In genomic region chr2:126657636-126658315, GRCh38 we compare ENCODE assay signal across 7 cellular contexts. TPM values are rescaled to one million over a fixed set of nuclear protein-coding genes. Genes with fewer than 3 reads are reported as not detected.
DNase-seq lines count a peak whose midpoint lies in the region; ATAC-seq and TF ChIP-seq lines count a peak whose summit lies in the region.

No MANE protein-coding gene starts in this region.

- DNase-seq in OCI-LY7 (ENCODE audit: low spot score) (peak; percentile 90), activated gamma-delta T cell (lab: John Stamatoyannopoulos, UW) (peak; percentile 53), germinal center (ENCODE audit: low spot score) (peak; percentile 55), trophoblast cell (peak in 1 of 2 donors; percentile 41), aorta (peak; percentile 92 to 93)

- CTCF ChIA-PET in OCI-LY7 (lab: Charles Lee; ENCODE audit: unreplicated experiment) = no interaction called here

- BruUV-seq in OCI-LY7 (replicated peaks; lab: Mats Ljungman, UMichigan) = no TSS peak

- H2BK120ac ChIP-seq in trophoblast cell (ENCODE audit: insufficient read depth, low read length, poor library complexity) = no peak overlapping the region

- peaks cover 22% of the 10 kb centered on the region for H3K79me1 ChIP-seq in trophoblast cell (ENCODE audit: low read length)

- H3K79me2 ChIP-seq in OCI-LY7 (ENCODE audit: insufficient read depth, low read depth, low read length) (peaks cover 61% of the 10 kb centered on the region), trophoblast cell (ENCODE audit: control insufficient read depth, insufficient read depth, low read length, poor library complexity) (peaks cover 3% of the 10 kb centered on the region)

- H2BK5ac ChIP-seq in trophoblast cell (ENCODE audit: low read depth, low read length, poor library complexity) = peak overlapping the region; percentile 26

- H3K27ac ChIP-seq in OCI-LY7 (ENCODE audit: low read depth, low read length, poor library complexity, severe bottlenecking) = peak overlapping the region; percentile 82
- peak overlapping the region; percentile 62 for H3K27ac ChIP-seq in trophoblast cell (ENCODE audit: low read depth, low read length)
- H3K27ac ChIP-seq in aorta (ENCODE audit: low read depth in 1 of 2, low read length in 2 of 2) = peak overlapping the region; percentile 85 to 95

- H4K12ac ChIP-seq in trophoblast cell (ENCODE audit: low read depth, low read length) = no peak overlapping the region

- peak overlapping the region; percentile 79 for H3K4me2 ChIP-seq in OCI-LY7 (ENCODE audit: low read length)
- peak overlapping the region; percentile 86 for H3K4me2 ChIP-seq in trophoblast cell (ENCODE audit: low read length)

- H4K20me1 ChIP-seq in OCI-LY7 (ENCODE audit: insufficient read depth, low read length) = no peaks in the 10 kb centered on the region

- H3K9me2 ChIP-seq in OCI-LY7 (ENCODE audit: insufficient read depth, low read length) = no peaks in the 10 kb centered on the region

- POLR2A ChIA-PET in OCI-LY7 (lab: Charles Lee) = interaction anchor here (0.6 kb wide), 1 partner anchor 746 kb away, joined by 3 read pairs; no protein-coding TSS in a partner anchor

- intact Hi-C loops in OCI-LY7 (cut with micrococcal nuclease; ENCODE audit: unreplicated experiment) = loop anchor here (1.0 to 5.0 kb wide), 2 partner anchors 9 to 730 kb away; partner anchors contain the start of gene MAP3K2
- intact Hi-C loops in aorta (cut with DNase I) = no loop called here

- no peak overlapping the region for H3K18ac ChIP-seq in trophoblast cell (ENCODE audit: low read length)

- ATAC-seq in GM18870 (IDR thresholded peaks at IDR 0.05; ENCODE audit: unreplicated experiment) = peak; percentile 49
- ATAC-seq in HG03039 (IDR thresholded peaks at IDR 0.05; ENCODE audit: unreplicated experiment) = peak; percentile 52
- peak; percentile 89 for ATAC-seq in aorta (ENCODE audit: low FRiP score)

- H3K9ac ChIP-seq in trophoblast cell (ENCODE audit: low read length) = no peak overlapping the region

- H3K36me3 ChIP-seq in OCI-LY7 (ENCODE audit: insufficient read depth, low read length) (peaks cover 14% of the 10 kb centered on the region), trophoblast cell (ENCODE audit: control insufficient read depth in 1 of 2, insufficient read depth in 2 of 2, low read length in 2 of 2) (peaks cover 0 to 3% of the 10 kb centered on the region in 2 experiments), aorta (ENCODE audit: control insufficient read depth in 1 of 2, insufficient read depth in 2 of 2, low read length in 1 of 2) (no peaks in the 10 kb centered on the region)

- H2AK5ac ChIP-seq in trophoblast cell (ENCODE audit: low read length) = no peak overlapping the region

- no peaks in the 10 kb centered on the region for H3K27me3 ChIP-seq in trophoblast cell (ENCODE audit: insufficient read depth, low read length)
- H3K27me3 ChIP-seq in aorta (ENCODE audit: control insufficient read depth in 1 of 2, insufficient read depth in 2 of 2, low read length in 1 of 2) = no peaks in the 10 kb centered on the region

- H3K4me3 ChIP-seq in OCI-LY7 (ENCODE audit: low read depth, low read length, poor library complexity, severe bottlenecking) (peak overlapping the region; percentile 74), trophoblast cell (ENCODE audit: low read depth, low read length) (no peak overlapping the region), aorta (ENCODE audit: low read length in 2 of 2) (peak overlapping the region in 1 of 2 donors; percentile 91)

- H3K4me1 ChIP-seq in OCI-LY7 (ENCODE audit: insufficient read depth, low read length, poor library complexity, severe bottlenecking) = peaks cover 58% of the 10 kb centered on the region
- H3K4me1 ChIP-seq in trophoblast cell (ENCODE audit: control insufficient read depth in 1 of 2, insufficient read depth in 2 of 2, low read length in 2 of 2) = peaks cover 22 to 27% of the 10 kb centered on the region in 2 experiments
- peaks cover 0 to 5% of the 10 kb centered on the region in 2 donors for H3K4me1 ChIP-seq in aorta (ENCODE audit: control insufficient read depth in 1 of 2, insufficient read depth in 2 of 2, low read length in 2 of 2)

- H4K8ac ChIP-seq in trophoblast cell (ENCODE audit: low read depth, low read length) = no peak overlapping the region

- WGBS in trophoblast cell (ENCODE audit: extremely low coverage, insufficient coverage, insufficient read length) = no CpG with 5 or more reads among the region's 14 CpGs
- WGBS in aorta, 2 donors = 3 to 4% methylated on average over 12 to 14 of the region's 14 CpGs

- H3K23ac ChIP-seq in trophoblast cell (ENCODE audit: low read length) = no peak overlapping the region

- peak overlapping the region; percentile 19 for H2BK12ac ChIP-seq in trophoblast cell (ENCODE audit: low read length)

- H2AFZ ChIP-seq in OCI-LY7 (ENCODE audit: low read length) = peak overlapping the region; percentile 82; the same call in 1 of the 2 replicates
- no peak overlapping the region for H2AFZ ChIP-seq in trophoblast cell (ENCODE audit: insufficient read depth, low read length, poor library complexity)

- H3K14ac ChIP-seq in trophoblast cell (ENCODE audit: low read length) = no peak overlapping the region

- H3K4ac ChIP-seq in trophoblast cell (ENCODE audit: low read depth, low read length) = no peak overlapping the region

- H3K9me3 ChIP-seq in OCI-LY7 (ENCODE audit: low read length) (no peaks in the 10 kb centered on the region), trophoblast cell (ENCODE audit: insufficient read depth, low read depth, low read length) (no peaks in the 10 kb centered on the region), aorta (ENCODE audit: control insufficient read depth, low read length) (no peaks in the 10 kb centered on the region)

- H4K91ac ChIP-seq in trophoblast cell (ENCODE audit: low read depth, low read length) = no peak overlapping the region

- no peak for TF ChIP-seq CTCF in OCI-LY7 (conservative IDR thresholded peaks at IDR 0.05; ENCODE audit: low read length)

RNA-seq across cellular contexts. Expression of gene GYPC, which starts 1.8 kb away (rescaled TPM):
- total RNA-seq in OCI-LY7 (2014; rRNA removed; shearing (Covaris generic)) = 117 and 154 TPM in 2 replicates
- 96.4 and 107 TPM in 2 replicates for total RNA-seq in OCI-LY7 (2022)
- 19.7 and 22.6 TPM in 2 replicates for polyA plus RNA-seq in trophoblast cell (2013)
- 10 to 100 TPM; 79.5 to 91.2 TPM for total RNA-seq in aorta
- 100 to 1,000 TPM; 118 to 173 TPM for polyA plus RNA-seq in aorta
